Comparison of ENCODE assay signal across 8 cellular contexts in the genomic region with DNA sequence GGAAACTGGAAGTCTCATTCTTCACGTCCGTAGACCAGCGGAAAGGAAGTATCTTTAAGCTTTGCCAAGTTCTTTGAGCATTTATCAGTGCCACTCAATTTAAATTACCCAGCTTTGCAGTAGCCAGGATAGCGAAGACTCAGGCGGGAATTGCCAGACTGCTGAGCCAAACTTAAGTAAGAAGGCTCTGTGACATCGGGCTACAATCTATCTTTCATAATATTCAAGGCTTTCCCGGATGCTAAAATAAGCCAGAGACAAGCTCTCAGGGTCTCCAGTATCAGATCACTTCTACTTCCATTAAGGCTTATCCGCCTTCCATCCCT. TPM values are rescaled to one million over a fixed set of nuclear protein-coding genes. Genes with fewer than 3 reads are reported as not detected.
DNase-seq lines count a peak whose midpoint lies in the region; ATAC-seq, FAIRE-seq and TF ChIP-seq lines count a peak whose summit lies in the region.

No MANE protein-coding gene starts in this region.

- peak overlapping the region; percentile 62 to 92 for H3K9ac ChIP-seq in K562 (ENCODE audit: insufficient read depth in 1 of 2, low read depth in 2 of 2, low read length in 2 of 2)

- H3K9me3 Mint-ChIP-seq in activated CD4-positive, alpha-beta T cell treated with anti-CD3 and anti-CD28 coated beads for 36 hours (ENCODE audit: low read depth) = no peaks in the 10 kb centered on the region
- H3K9me3 Mint-ChIP-seq in type B pancreatic cell = no peaks in the 10 kb centered on the region

- H3K4me3 ChIP-seq in K562 = peak overlapping the region; percentile 64
- peak overlapping the region; percentile 64 for H3K4me3 ChIP-seq in lower leg skin (ENCODE audit: low read depth, poor library complexity, severe bottlenecking)

- intact Hi-C loops in activated CD4-positive, alpha-beta T cell treated with anti-CD3 and anti-CD28 coated beads for 36 hours (cut with DNase I, micrococcal nuclease) = loop anchor here (1.0 to 2.0 kb wide), 5 partner anchors 63 to 246 kb away; a partner anchor contains a TSS
- intact Hi-C loops in K562 (cut with micrococcal nuclease) (loop anchor here (1.0 kb wide), 1 partner anchor 203 kb away; no protein-coding TSS in a partner anchor), lower leg skin (cut with DNase I; ENCODE audit: low total_unique reads) (no loop called here)

- DNase-seq in activated CD4-positive, alpha-beta T cell treated with anti-CD3 and anti-CD28 coated beads for 36 hours = no peak
- DNase-seq in activated CD4-positive, alpha-beta T cell treated with anti-CD3 and anti-CD28 coated beads, Interleukin-2, amount 50 U/mL, for 4 hours = no peak
- DNase-seq in K562 (ENCODE audit: extremely low read depth in 1 of 4, low spot score in 3 of 4) = peak in 1 of 4 experiments; percentile 8
- no peak for DNase-seq in lower leg skin (ENCODE audit: low spot score in 2 of 2)
- DNase-seq in type B pancreatic cell (ENCODE audit: extremely low spot score, unreplicated experiment) = no peak
- no peak for DNase-seq in COR-L47 (lab: John Stamatoyannopoulos, UW)
- no peak for DNase-seq in NCI-H146 (lab: John Stamatoyannopoulos, UW)

- peak overlapping the region; percentile 96 for H2AFZ ChIP-seq in K562 (ENCODE audit: low read depth, low read length)

- H3K27ac Mint-ChIP-seq in activated CD4-positive, alpha-beta T cell treated with anti-CD3 and anti-CD28 coated beads for 36 hours = peak overlapping the region; percentile 91
- peak overlapping the region; percentile 98 for H3K27ac Mint-ChIP-seq in type B pancreatic cell

- POLR2A ChIA-PET in activated CD4-positive, alpha-beta T cell treated with anti-CD3 and anti-CD28 coated beads for 36 hours (lab: Charles Lee) = interaction anchor here (0.6 to 2.2 kb wide), 4 partner anchors 12 to 426 kb away, joined by 3 to 9 read pairs (median 5); no protein-coding TSS in a partner anchor
- POLR2A ChIA-PET in K562 (lab: Yijun Ruan, JAX) = interaction anchor here (0.6 to 3.4 kb wide), 19 partner anchors 9 to 1819 kb away, joined by 3 to 14 read pairs (median 3); no protein-coding TSS in a partner anchor

- no peaks in the 10 kb centered on the region for H3K27me3 Mint-ChIP-seq in activated CD4-positive, alpha-beta T cell treated with anti-CD3 and anti-CD28 coated beads for 36 hours
- no peaks in the 10 kb centered on the region for H3K27me3 Mint-ChIP-seq in type B pancreatic cell

- H3K36me3 Mint-ChIP-seq in activated CD4-positive, alpha-beta T cell treated with anti-CD3 and anti-CD28 coated beads for 36 hours (ENCODE audit: low read depth) = peaks cover 12% of the 10 kb centered on the region
- H3K36me3 Mint-ChIP-seq in type B pancreatic cell = peaks cover 3% of the 10 kb centered on the region

- TF ChIP-seq POLR2A in K562 (conservative IDR thresholded peaks at IDR 0.05) (no peak), lower leg skin (IDR thresholded peaks at IDR 0.05) (no peak)

- no peak for FAIRE-seq in K562 (lab: Jason Lieb, UNC)

- H3K9me3 ChIP-seq in K562 (replicated peaks; ENCODE audit: control insufficient read depth, insufficient read depth, low read depth, low read length) = no peaks in the 10 kb centered on the region

- peak overlapping the region; percentile 89 for H3K4me2 ChIP-seq in K562 (ENCODE audit: insufficient read depth, low read length)

- peaks cover 21% of the 10 kb centered on the region for H3K79me2 ChIP-seq in K562 (ENCODE audit: control insufficient read depth, insufficient read depth, low read length)

- peak overlapping the region; percentile 96 for H3K4me3 Mint-ChIP-seq in activated CD4-positive, alpha-beta T cell treated with anti-CD3 and anti-CD28 coated beads for 36 hours
- peak overlapping the region; percentile 98 for H3K4me3 Mint-ChIP-seq in type B pancreatic cell

- in situ Hi-C loops in K562 (cut with MboI) = no loop called here

- no peaks in the 10 kb centered on the region for H4K20me1 ChIP-seq in K562 (replicated peaks; ENCODE audit: control insufficient read depth, insufficient read depth, low read length)

- CTCF ChIA-PET in activated CD4-positive, alpha-beta T cell treated with anti-CD3 and anti-CD28 coated beads for 36 hours (lab: Charles Lee) = interaction anchor here (0.6 to 2.6 kb wide), 4 partner anchors 13 to 246 kb away, joined by 3 to 12 read pairs (median 5); no protein-coding TSS in a partner anchor
- CTCF ChIA-PET in K562 (lab: Yijun Ruan, JAX; ENCODE audit: low intra/inter-chr PET ratio) = no interaction called here

- H3K4me1 ChIP-seq in K562 (replicated peaks in 1 of 2; ENCODE audit: control insufficient read depth in 2 of 2, insufficient read depth in 2 of 2, low read length in 2 of 2) = peaks cover 0 to 7% of the 10 kb centered on the region in 2 experiments; a peak in 2 of 5 replicates

- TF ChIP-seq EP300 in K562 (IDR thresholded peaks at IDR 0.05; ENCODE audit: low read length) = no peak

- H3K4me1 Mint-ChIP-seq in activated CD4-positive, alpha-beta T cell treated with anti-CD3 and anti-CD28 coated beads for 36 hours = peaks cover 26% of the 10 kb centered on the region
- peaks cover 26% of the 10 kb centered on the region for H3K4me1 Mint-ChIP-seq in type B pancreatic cell (ENCODE audit: unreplicated experiment)

- no peak for TF ChIP-seq CTCF in K562 (IDR thresholded peaks at IDR 0.05 in 2 of 3, conservative IDR thresholded peaks at IDR 0.05 in 1 of 3; ENCODE audit: insufficient read depth in 2 of 3, low read depth in 1 of 3, low read length in 3 of 3)
- no peak for TF ChIP-seq CTCF in lower leg skin (IDR thresholded peaks at IDR 0.05)
- no peak for TF ChIP-seq CTCF in type B pancreatic cell (conservative IDR thresholded peaks at IDR 0.05)

- H3K36me3 ChIP-seq in K562 (ENCODE audit: control insufficient read depth, insufficient read depth, low read length) = peaks cover 39% of the 10 kb centered on the region; the same call in 2 of the 3 replicates

- 3% methylated on average over 8 of the region's 8 CpGs for WGBS in K562 (ENCODE audit: insufficient coverage, low coverage, missing lambda C conversion rate)
- 2 to 3% methylated on average over 8 of the region's 8 CpGs for WGBS in lower leg skin, 2 donors

- H3K9me1 ChIP-seq in K562 (ENCODE audit: control insufficient read depth, insufficient read depth, low read length) = no peaks in the 10 kb centered on the region

- no peak for TF ChIP-seq RAD21 in K562 (CRISPR knock-in tag; conservative IDR thresholded peaks at IDR 0.05 in 1 of 2, IDR thresholded peaks at IDR 0.05 in 1 of 2)

- no peaks in the 10 kb centered on the region for H3K27me3 ChIP-seq in K562 (ENCODE audit: control insufficient read depth in 2 of 2, insufficient read depth in 2 of 2, low read length in 2 of 2)

- peak overlapping the region; percentile 75 for H3K27ac ChIP-seq in K562 (ENCODE audit: extremely low read depth, low read depth, low read length)

- BruUV-seq in K562 (replicated peaks; lab: Mats Ljungman, UMichigan) = TSS peak; percentile 96

- peak; percentile 10 for ATAC-seq in activated CD4-positive, alpha-beta T cell treated with anti-CD3 and anti-CD28 coated beads for 36 hours
- ATAC-seq in HG03378 (IDR thresholded peaks at IDR 0.05; ENCODE audit: unreplicated experiment) = peak; percentile 19
- ATAC-seq in K562 = peak; percentile 9

TF ChIP-seq in K562, 482 proteins besides CTCF, POLR2A, EP300 and RAD21 (continues in another document):
- peak; percentile 45; the same call in 1 of the 2 replicates for TF ChIP-seq TAF7 (tag; IDR thresholded peaks at IDR 0.05)
- TF ChIP-seq ATF7 (IDR thresholded peaks at IDR 0.05) = no peak; the same call in 1 of the 2 replicates
- TF ChIP-seq PHF8 (IDR thresholded peaks at IDR 0.05; ENCODE audit: borderline replicate concordance, low read length) = peak; percentile 41; the same call in 1 of the 2 replicates
- TF ChIP-seq, protein P1, sequence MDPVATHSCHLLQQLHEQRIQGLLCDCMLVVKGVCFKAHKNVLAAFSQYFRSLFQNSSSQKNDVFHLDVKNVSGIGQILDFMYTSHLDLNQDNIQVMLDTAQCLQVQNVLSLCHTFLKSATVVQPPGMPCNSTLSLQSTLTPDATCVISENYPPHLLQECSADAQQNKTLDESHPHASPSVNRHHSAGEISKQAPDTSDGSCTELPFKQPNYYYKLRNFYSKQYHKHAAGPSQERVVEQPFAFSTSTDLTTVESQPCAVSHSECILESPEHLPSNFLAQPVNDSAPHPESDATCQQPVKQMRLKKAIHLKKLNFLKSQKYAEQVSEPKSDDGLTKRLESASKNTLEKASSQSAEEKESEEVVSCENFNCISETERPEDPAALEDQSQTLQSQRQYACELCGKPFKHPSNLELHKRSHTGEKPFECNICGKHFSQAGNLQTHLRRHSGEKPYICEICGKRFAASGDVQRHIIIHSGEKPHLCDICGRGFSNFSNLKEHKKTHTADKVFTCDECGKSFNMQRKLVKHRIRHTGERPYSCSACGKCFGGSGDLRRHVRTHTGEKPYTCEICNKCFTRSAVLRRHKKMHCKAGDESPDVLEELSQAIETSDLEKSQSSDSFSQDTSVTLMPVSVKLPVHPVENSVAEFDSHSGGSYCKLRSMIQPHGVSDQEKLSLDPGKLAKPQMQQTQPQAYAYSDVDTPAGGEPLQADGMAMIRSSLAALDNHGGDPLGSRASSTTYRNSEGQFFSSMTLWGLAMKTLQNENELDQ (CRISPR knock-in tag; IDR thresholded peaks at IDR 0.05; ENCODE audit: borderline replicate concordance) = no peak

RNA-seq across cellular contexts. Expression of a gene that starts 0.4 kb away (rescaled TPM):
- 10 to 100 TPM; 15.4 to 16.2 TPM for total RNA-seq in activated CD4-positive, alpha-beta T cell treated with anti-CD3 and anti-CD28 coated beads for 36 hours
- 43.6 and 131 TPM in 2 replicates for total RNA-seq in K562 (2011; cell fraction: chromatin; rRNA removed; ENCODE audit: low replicate concordance)
- total RNA-seq in K562 (2011; cell fraction: nucleolus; rRNA removed) = 15.2 and 23.4 TPM in 2 replicates
- total RNA-seq in K562 (2011; cell fraction: nucleoplasm; rRNA removed) = 46.1 and 76.3 TPM in 2 replicates
- total RNA-seq in K562 (2014; rRNA removed) = 10.3 and 11.0 TPM in 2 replicates
- 16.8 and 18.6 TPM in 2 replicates for total RNA-seq in K562 (2014; rRNA removed; fragmentation: Illumina TruSeq; extraction: Trizol)
- 14.9 and 17.5 TPM in 2 replicates for total RNA-seq in K562 (2015; rRNA removed; fragmentation: Illumina TruSeq; extraction: Trizol)
- total RNA-seq in K562 (2021) = 9.7 and 11.7 TPM in 2 replicates
- polyA plus RNA-seq in K562 (2011; rRNA removed) = 14.4 and 17.4 TPM in 2 replicates
- polyA plus RNA-seq in K562 (2011; cell fraction: cytosol; rRNA removed) = 1.9 and 5.6 TPM in 2 replicates
- 11.9 and 18.2 TPM in 2 replicates for polyA plus RNA-seq in K562 (2011; cell fraction: nucleus; rRNA removed)
- polyA plus RNA-seq in K562 (2012) = 5.3 and 6.3 TPM in 2 replicates
- 10.1 and 10.3 TPM in 2 replicates for polyA plus RNA-seq in K562 (2014; fragmentation: Illumina TruSeq; extraction: Trizol)
- 1 to 10 TPM; 2.4 to 3.6 TPM for polyA plus RNA-seq in K562 (2014; fragmentation: Nextera tagmentation; extraction: Ambion mirVana)
- 9.1 and 11.2 TPM in 2 replicates for polyA plus RNA-seq in K562 (2014; rRNA removed)
- 55.1 and 57.7 TPM in 2 replicates for polyA minus RNA-seq in K562 (2011; rRNA and poly(A)+ RNA removed)
- polyA minus RNA-seq in K562 (2011; cell fraction: cytosol; rRNA and poly(A)+ RNA removed) = 7.3 and 9.8 TPM in 2 replicates
- polyA minus RNA-seq in K562 (2011; cell fraction: nucleus; rRNA and poly(A)+ RNA removed) = 28.5 and 46.5 TPM in 2 replicates
- total RNA-seq in lower leg skin = 1 to 10 TPM in 2 of 4 donors, under 1 TPM in 2; 0.80 to 2.4 (median 0.93) TPM
- 9.5 and 18.9 TPM in 2 replicates for total RNA-seq in type B pancreatic cell (ENCODE audit: low replicate concordance)
